1 cellular context compared by ENCODE assay signal in the genomic region with DNA sequence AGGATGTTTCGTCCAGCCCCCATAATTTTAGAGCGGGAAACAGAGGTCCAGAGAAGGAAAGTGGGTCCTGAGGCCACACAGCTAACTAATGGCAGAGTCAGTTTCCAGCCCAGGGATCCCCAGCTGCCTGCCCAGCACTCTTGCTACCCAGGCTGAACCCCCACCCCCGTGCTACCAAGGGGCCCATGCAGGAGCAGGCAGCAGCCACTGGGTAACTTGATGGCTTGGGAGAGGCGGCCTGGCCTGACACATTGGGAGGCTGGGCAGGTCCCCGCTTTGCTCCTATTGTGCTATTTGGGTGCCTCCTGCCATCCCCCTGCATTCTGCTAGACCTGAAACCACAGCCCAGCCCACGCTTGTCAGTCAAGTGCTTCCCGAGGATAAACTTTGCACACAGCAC.
A peak's percentile ranks its signal among the peaks of the same experiment; 100 is the strongest.
TF ChIP-seq lines count a peak whose summit lies in the region.

No MANE protein-coding gene starts in this region.

TF ChIP-seq in GM12878, 131 proteins besides CTCF, POLR2A, EP300 and RAD21:
- TF ChIP-seq RFX5 (IDR thresholded peaks at IDR 0.05; ENCODE audit: low read depth, low read length): no peak
- TF ChIP-seq, protein P1, sequence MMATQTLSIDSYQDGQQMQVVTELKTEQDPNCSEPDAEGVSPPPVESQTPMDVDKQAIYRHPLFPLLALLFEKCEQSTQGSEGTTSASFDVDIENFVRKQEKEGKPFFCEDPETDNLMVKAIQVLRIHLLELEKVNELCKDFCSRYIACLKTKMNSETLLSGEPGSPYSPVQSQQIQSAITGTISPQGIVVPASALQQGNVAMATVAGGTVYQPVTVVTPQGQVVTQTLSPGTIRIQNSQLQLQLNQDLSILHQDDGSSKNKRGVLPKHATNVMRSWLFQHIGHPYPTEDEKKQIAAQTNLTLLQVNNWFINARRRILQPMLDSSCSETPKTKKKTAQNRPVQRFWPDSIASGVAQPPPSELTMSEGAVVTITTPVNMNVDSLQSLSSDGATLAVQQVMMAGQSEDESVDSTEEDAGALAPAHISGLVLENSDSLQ (IDR thresholded peaks at IDR 0.05): peak; percentile 35; the same call in 1 of the 2 replicates
